Comparison of ENCODE assay signal across 13 cellular contexts in the genomic region with DNA sequence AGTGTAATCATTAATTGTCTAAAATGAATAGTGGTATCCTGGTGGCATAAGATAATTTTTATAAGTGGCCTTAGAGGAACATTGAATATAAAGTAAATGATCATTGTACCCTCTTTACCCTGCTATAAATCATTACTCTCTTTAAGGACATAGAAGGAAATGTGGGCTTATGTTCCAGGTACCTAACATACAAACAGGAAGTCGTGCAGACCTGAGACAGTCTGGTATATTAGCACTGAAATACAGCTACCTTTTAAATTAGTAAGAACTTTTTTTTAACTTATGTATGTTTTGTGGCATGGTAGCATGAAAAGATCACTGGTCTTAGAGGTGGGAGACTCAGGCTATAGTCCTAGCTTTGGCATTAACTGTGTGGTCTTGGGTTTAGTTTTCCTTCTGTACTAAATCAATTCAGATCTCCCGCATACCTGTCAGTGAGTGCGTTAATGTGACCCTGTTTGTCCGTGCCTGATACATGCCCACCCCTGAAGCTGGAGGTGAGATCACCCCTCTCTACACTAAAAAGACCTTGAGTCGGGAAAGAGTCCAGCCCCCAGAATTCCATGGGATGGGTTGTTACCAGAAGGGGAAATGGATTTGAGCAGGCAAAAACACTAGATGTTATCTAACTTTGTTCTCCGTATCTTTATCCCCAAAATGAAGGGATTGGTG. TPM values are rescaled to one million over a fixed set of nuclear protein-coding genes. Genes with fewer than 3 reads are reported as not detected.
A peak's percentile ranks its signal among the peaks of the same experiment; 100 is the strongest.
DNase-seq lines count a peak whose midpoint lies in the region; ATAC-seq and TF ChIP-seq lines count a peak whose summit lies in the region.
"Had no signal": no experiment of that assay in that cellular context is flagged by ENCODE, and none has a peak within 500 bp of the region (broad histone marks: within the 10 kb centered on the region; RNA-seq: fewer than 3 reads in every experiment).

No MANE protein-coding gene starts in this region.

- CTCF ChIA-PET in activated CD4-positive, alpha-beta T cell treated with anti-CD3 and anti-CD28 coated beads for 36 hours (lab: Charles Lee) = interaction anchor here (0.7 to 1.5 kb wide), 3 partner anchors 30 to 59 kb away, joined by 3 to 4 read pairs (median 3); no protein-coding TSS in a partner anchor
- CTCF ChIA-PET in Calu3 (lab: Charles Lee) = interaction anchor here (0.6 to 1.1 kb wide), 2 partner anchors 11 to 111 kb away, joined by 3 read pairs; no protein-coding TSS in a partner anchor

- H3K27me3 Mint-ChIP-seq in activated CD4-positive, alpha-beta T cell treated with anti-CD3 and anti-CD28 coated beads for 36 hours = no peaks in the 10 kb centered on the region
- H3K27me3 Mint-ChIP-seq in Calu3 (ENCODE audit: unreplicated experiment) (no peaks in the 10 kb centered on the region), nephron (ENCODE audit: low read depth) (no peaks in the 10 kb centered on the region)
- H3K27me3 Mint-ChIP-seq in activated naive CD8-positive, alpha-beta T cell = no peaks in the 10 kb centered on the region

- POLR2A ChIA-PET in activated CD4-positive, alpha-beta T cell treated with anti-CD3 and anti-CD28 coated beads for 36 hours (lab: Charles Lee) = interaction anchor here (0.8 kb wide), 1 partner anchor 65 kb away, joined by 5 read pairs; no protein-coding TSS in a partner anchor

- peaks cover 32% of the 10 kb centered on the region for H3K4me1 Mint-ChIP-seq in activated CD4-positive, alpha-beta T cell treated with anti-CD3 and anti-CD28 coated beads for 36 hours
- H3K4me1 Mint-ChIP-seq in Calu3 (ENCODE audit: low read depth, unreplicated experiment) = peaks cover 55% of the 10 kb centered on the region
- H3K4me1 Mint-ChIP-seq in activated naive CD8-positive, alpha-beta T cell (ENCODE audit: low read depth) = peaks cover 36% of the 10 kb centered on the region
- H3K4me1 Mint-ChIP-seq in nephron = peaks cover 7% of the 10 kb centered on the region

- no peaks in the 10 kb centered on the region for H3K36me3 Mint-ChIP-seq in activated CD4-positive, alpha-beta T cell treated with anti-CD3 and anti-CD28 coated beads for 36 hours (ENCODE audit: low read depth)
- H3K36me3 Mint-ChIP-seq in Calu3 (ENCODE audit: insufficient read depth, unreplicated experiment) = peaks cover 13% of the 10 kb centered on the region
- H3K36me3 Mint-ChIP-seq in activated naive CD8-positive, alpha-beta T cell = peaks cover 3% of the 10 kb centered on the region
- no peaks in the 10 kb centered on the region for H3K36me3 Mint-ChIP-seq in nephron (ENCODE audit: low read depth)

- H3K9me3 Mint-ChIP-seq in activated CD4-positive, alpha-beta T cell treated with anti-CD3 and anti-CD28 coated beads for 36 hours (ENCODE audit: low read depth) = peaks cover 7% of the 10 kb centered on the region
- H3K9me3 Mint-ChIP-seq in Calu3 (ENCODE audit: low read depth, unreplicated experiment) (peaks cover 3% of the 10 kb centered on the region), nephron (no peaks in the 10 kb centered on the region)
- no peaks in the 10 kb centered on the region for H3K9me3 Mint-ChIP-seq in activated naive CD8-positive, alpha-beta T cell (ENCODE audit: low read depth)

- TF ChIP-seq CTCF in Calu3 (IDR thresholded peaks at IDR 0.05; ENCODE audit: unreplicated experiment) (no peak), nephron (IDR thresholded peaks at IDR 0.05; ENCODE audit: unreplicated experiment in 3 of 3) (no peak)

- no peak for DNase-seq in activated CD4-positive, alpha-beta T cell treated with anti-CD3 and anti-CD28 coated beads for 36 hours
- no peak for DNase-seq in activated CD4-positive, alpha-beta T cell treated with anti-CD3 and anti-CD28 coated beads for 48 hours
- no peak for DNase-seq in Calu3
- no peak for DNase-seq in RKO (ENCODE audit: low spot score)
- no peak for DNase-seq in GDM1 (lab: John Stamatoyannopoulos, UW)
- DNase-seq: Kasumi-1, NCI-H146, NCI-H774, SHP77 treated with DMSO at 0.1 percent for 48 hours had no signal

- peak; percentile 36 for ATAC-seq in activated CD4-positive, alpha-beta T cell treated with anti-CD3 and anti-CD28 coated beads for 36 hours
- ATAC-seq in GM18907 (IDR thresholded peaks at IDR 0.05; ENCODE audit: unreplicated experiment) = no peak
- ATAC-seq: HCT116 had no signal

- intact Hi-C loops in activated CD4-positive, alpha-beta T cell treated with anti-CD3 and anti-CD28 coated beads for 36 hours (cut with DNase I, micrococcal nuclease) = loop anchor here in 1 of 2 experiments (2.0 kb wide), 1 partner anchor 124 kb away; no protein-coding TSS in a partner anchor
- intact Hi-C loops in Calu3 (cut with micrococcal nuclease; ENCODE audit: unreplicated experiment) = loop anchor here (2.0 kb wide), 1 partner anchor 58 kb away; no protein-coding TSS in a partner anchor

- H3K27ac Mint-ChIP-seq in activated CD4-positive, alpha-beta T cell treated with anti-CD3 and anti-CD28 coated beads for 36 hours = peak overlapping the region; percentile 69
- H3K27ac Mint-ChIP-seq in Calu3 (ENCODE audit: unreplicated experiment) (peak overlapping the region; percentile 1), nephron (peak overlapping the region in 2 of 3 experiments; percentile 1 to 7)
- H3K27ac Mint-ChIP-seq in activated naive CD8-positive, alpha-beta T cell = peak overlapping the region; percentile 92

- BruUV-seq in Calu3 (replicated peaks; lab: Mats Ljungman, UMichigan) = no TSS peak

- peak overlapping the region; percentile 9 for H3K4me3 Mint-ChIP-seq in activated CD4-positive, alpha-beta T cell treated with anti-CD3 and anti-CD28 coated beads for 36 hours
- H3K4me3 Mint-ChIP-seq in Calu3 (ENCODE audit: low read depth, unreplicated experiment) = peak overlapping the region; percentile 14
- H3K4me3 Mint-ChIP-seq in activated naive CD8-positive, alpha-beta T cell = peak overlapping the region; percentile 80
- no peak overlapping the region for H3K4me3 Mint-ChIP-seq in nephron

RNA-seq across cellular contexts. Expression of gene ERBIN, which starts 59.4 kb away (rescaled TPM):
- total RNA-seq in activated CD4-positive, alpha-beta T cell treated with anti-CD3 and anti-CD28 coated beads for 36 hours = 10 to 100 TPM; 44.8 to 52.3 TPM
- total RNA-seq in Calu3 (2022) = 81.4 and 98.4 TPM in 2 replicates

Comparison
In these comparisons a context has a peak if more than half of its experiments do, and no peak if none do; other contexts are left out.
1. H3K27ac Mint-ChIP-seq: peak in every context shown above with its lines; median percentile 92 in activated naive CD8-positive, alpha-beta T cell; 69 in activated CD4-positive, alpha-beta T cell treated with anti-CD3 and anti-CD28 coated beads for 36 hours; 4 in nephron; 1 in Calu3.
2. H3K4me3 Mint-ChIP-seq: peak in activated CD4-positive, alpha-beta T cell treated with anti-CD3 and anti-CD28 coated beads for 36 hours (single experiment), Calu3 (single experiment) and activated naive CD8-positive, alpha-beta T cell (single experiment); none in nephron (0 of 3).